1 cellular context compared by ENCODE assay signal in the genomic region with DNA sequence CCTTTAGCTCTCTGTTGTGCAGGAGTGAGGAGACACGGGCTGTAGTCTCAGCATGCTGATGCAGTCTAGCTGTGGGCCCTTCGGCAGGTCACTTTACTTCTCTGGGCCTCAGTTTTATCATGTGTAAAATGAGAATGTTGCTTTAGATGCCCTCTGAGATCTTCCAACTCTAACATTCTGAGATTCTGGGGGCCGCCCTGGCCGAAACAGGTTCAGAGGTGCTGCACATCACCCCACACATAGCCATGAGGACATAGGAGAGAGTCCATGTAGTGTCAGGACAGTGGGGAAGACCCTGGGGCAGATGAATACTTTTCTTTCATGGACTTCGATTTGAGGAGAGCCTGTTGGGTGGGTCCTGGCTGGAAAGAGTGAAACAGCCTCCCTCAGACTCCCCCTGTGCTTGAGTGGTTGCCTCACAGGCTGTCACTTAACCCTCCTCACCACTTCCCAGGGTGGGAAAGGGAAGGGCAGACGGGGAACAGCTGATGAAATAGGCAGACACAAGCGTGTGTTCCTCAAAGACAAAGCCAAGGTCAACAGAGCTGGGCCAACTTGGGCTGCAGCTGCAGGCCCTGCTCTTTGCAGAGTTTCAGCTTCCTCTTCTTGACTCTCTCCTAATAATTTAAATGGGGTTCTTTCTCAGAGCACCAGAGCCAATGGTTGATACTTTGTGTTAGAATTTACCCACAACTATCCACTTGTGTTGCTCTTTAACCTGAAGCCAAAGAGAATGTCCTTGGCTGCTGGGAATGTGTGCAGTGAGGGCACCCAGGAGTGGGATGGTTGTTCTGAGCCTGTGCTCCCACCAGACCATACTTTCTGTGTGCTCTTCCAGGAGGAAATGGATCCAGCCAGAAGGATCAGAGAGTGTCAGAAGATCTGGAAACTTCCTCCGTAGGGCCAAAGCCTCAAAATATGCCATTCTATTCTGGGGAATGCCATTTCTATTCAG.
A peak's percentile ranks its signal among the peaks of the same experiment; 100 is the strongest.
TF ChIP-seq lines count a peak whose summit lies in the region.

No MANE protein-coding gene starts in this region.

TF ChIP-seq in HepG2, 621 proteins besides CTCF, POLR2A, EP300 and RAD21 (continued from another document and continues in another):
- TF ChIP-seq, protein P1, sequence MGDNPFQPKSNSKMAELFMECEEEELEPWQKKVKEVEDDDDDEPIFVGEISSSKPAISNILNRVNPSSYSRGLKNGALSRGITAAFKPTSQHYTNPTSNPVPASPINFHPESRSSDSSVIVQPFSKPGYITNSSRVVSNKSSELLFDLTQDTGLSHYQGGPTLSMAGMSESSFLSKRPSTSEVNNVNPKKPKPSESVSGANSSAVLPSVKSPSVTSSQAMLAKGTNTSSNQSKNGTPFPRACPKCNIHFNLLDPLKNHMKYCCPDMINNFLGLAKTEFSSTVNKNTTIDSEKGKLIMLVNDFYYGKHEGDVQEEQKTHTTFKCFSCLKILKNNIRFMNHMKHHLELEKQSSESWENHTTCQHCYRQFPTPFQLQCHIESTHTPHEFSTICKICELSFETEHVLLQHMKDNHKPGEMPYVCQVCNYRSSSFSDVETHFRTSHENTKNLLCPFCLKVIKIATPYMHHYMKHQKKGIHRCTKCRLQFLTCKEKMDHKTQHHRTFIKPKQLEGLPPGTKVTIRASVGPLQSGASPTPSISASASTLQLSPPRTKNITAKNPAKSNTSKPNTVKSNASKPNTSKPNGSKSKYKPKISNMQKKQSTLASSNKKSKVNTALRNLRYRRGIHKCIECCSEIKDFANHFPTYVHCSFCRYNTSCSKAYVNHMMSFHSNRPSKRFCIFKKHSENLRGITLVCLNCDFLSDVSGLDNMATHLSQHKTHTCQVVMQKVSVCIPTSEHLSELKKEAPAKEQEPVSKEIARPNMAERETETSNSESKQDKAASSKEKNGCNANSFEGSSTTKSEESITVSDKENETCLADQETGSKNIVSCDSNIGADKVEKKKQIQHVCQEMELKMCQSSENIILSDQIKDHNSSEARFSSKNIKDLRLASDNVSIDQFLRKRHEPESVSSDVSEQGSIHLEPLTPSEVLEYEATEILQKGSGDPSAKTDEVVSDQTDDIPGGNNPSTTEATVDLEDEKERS (CRISPR knock-in tag; IDR thresholded peaks at IDR 0.05), result no peak
- TF ChIP-seq RARG (CRISPR knock-in tag; IDR thresholded peaks at IDR 0.05; ENCODE audit: low read depth) (no peak), LCORL (IDR thresholded peaks at IDR 0.05) (no peak), LCORL (CRISPR knock-in tag; IDR thresholded peaks at IDR 0.05) (no peak), TBX2 (CRISPR knock-in tag; IDR thresholded peaks at IDR 0.05; ENCODE audit: borderline replicate concordance) (no peak), CHD2 (IDR thresholded peaks at IDR 0.05; ENCODE audit: low read depth, low read length) (no peak), PAX8 (CRISPR knock-in tag; IDR thresholded peaks at IDR 0.05; ENCODE audit: borderline replicate concordance) (no peak), NFE2L2 (IDR thresholded peaks at IDR 0.05; ENCODE audit: low read length) (no peak), SMARCE1 (IDR thresholded peaks at IDR 0.05; ENCODE audit: borderline replicate concordance) (no peak), ERF (CRISPR knock-in tag; IDR thresholded peaks at IDR 0.05) (no peak), ZNF782 (CRISPR knock-in tag; IDR thresholded peaks at IDR 0.05; ENCODE audit: borderline replicate concordance) (no peak), ZNF468 (CRISPR knock-in tag; IDR thresholded peaks at IDR 0.05) (no peak), SMAD1 (CRISPR knock-in tag; IDR thresholded peaks at IDR 0.05; ENCODE audit: borderline replicate concordance, low read depth) (no peak), KDM4B (CRISPR knock-in tag; IDR thresholded peaks at IDR 0.05) (no peak), ZBTB7A (CRISPR knock-in tag; IDR thresholded peaks at IDR 0.05) (no peak), ELF3 (CRISPR knock-in tag; IDR thresholded peaks at IDR 0.05) (no peak), ZNF737 (CRISPR knock-in tag; IDR thresholded peaks at IDR 0.05; ENCODE audit: borderline replicate concordance) (0 out of 2 replicates have a peak, but pooled peaks have one; percentile 36), ZNF552 (CRISPR knock-in tag; IDR thresholded peaks at IDR 0.05; ENCODE audit: borderline replicate concordance) (no peak)
- TF ChIP-seq, protein P2, sequence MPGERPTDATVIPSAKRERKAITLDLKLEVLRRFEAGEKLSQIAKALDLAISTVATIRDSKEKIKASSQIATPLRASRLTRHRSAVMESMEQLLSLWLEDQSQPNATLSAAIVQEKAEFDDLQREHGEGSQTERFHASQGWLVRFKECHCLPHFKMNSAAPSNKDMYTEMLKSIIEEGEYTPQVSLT (CRISPR knock-in tag; IDR thresholded peaks at IDR 0.05; ENCODE audit: borderline replicate concordance, low read depth), result no peak
- TF ChIP-seq, protein P3, sequence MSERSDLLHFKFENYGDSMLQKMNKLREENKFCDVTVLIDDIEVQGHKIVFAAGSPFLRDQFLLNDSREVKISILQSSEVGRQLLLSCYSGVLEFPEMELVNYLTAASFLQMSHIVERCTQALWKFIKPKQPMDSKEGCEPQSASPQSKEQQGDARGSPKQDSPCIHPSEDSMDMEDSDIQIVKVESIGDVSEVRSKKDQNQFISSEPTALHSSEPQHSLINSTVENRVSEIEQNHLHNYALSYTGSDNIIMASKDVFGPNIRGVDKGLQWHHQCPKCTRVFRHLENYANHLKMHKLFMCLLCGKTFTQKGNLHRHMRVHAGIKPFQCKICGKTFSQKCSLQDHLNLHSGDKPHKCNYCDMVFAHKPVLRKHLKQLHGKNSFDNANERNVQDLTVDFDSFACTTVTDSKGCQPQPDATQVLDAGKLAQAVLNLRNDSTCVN (CRISPR knock-in tag; IDR thresholded peaks at IDR 0.05; ENCODE audit: borderline replicate concordance), result no peak
- TF ChIP-seq, protein P4, sequence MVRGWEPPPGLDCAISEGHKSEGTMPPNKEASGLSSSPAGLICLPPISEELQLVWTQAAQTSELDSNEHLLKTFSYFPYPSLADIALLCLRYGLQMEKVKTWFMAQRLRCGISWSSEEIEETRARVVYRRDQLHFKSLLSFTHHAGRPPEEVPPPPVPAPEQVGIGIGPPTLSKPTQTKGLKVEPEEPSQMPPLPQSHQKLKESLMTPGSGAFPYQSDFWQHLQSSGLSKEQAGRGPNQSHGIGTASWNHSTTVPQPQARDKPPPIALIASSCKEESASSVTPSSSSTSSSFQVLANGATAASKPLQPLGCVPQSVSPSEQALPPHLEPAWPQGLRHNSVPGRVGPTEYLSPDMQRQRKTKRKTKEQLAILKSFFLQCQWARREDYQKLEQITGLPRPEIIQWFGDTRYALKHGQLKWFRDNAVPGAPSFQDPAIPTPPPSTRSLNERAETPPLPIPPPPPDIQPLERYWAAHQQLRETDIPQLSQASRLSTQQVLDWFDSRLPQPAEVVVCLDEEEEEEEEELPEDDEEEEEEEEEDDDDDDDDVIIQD (CRISPR knock-in tag; IDR thresholded peaks at IDR 0.05; ENCODE audit: low read depth), result no peak
- TF ChIP-seq, protein P5, sequence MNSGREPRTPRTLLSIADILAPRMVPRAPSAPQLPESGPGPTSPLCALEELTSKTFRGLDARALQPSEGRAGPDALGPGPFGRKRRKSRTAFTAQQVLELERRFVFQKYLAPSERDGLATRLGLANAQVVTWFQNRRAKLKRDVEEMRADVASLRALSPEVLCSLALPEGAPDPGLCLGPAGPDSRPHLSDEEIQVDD (CRISPR knock-in tag; IDR thresholded peaks at IDR 0.05; ENCODE audit: borderline replicate concordance), result no peak
- TF ChIP-seq, protein P6, sequence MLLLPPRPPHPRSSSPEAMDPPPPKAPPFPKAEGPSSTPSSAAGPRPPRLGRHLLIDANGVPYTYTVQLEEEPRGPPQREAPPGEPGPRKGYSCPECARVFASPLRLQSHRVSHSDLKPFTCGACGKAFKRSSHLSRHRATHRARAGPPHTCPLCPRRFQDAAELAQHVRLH (CRISPR knock-in tag; IDR thresholded peaks at IDR 0.05; ENCODE audit: borderline replicate concordance, low read depth), result no peak
- TF ChIP-seq, protein P7, sequence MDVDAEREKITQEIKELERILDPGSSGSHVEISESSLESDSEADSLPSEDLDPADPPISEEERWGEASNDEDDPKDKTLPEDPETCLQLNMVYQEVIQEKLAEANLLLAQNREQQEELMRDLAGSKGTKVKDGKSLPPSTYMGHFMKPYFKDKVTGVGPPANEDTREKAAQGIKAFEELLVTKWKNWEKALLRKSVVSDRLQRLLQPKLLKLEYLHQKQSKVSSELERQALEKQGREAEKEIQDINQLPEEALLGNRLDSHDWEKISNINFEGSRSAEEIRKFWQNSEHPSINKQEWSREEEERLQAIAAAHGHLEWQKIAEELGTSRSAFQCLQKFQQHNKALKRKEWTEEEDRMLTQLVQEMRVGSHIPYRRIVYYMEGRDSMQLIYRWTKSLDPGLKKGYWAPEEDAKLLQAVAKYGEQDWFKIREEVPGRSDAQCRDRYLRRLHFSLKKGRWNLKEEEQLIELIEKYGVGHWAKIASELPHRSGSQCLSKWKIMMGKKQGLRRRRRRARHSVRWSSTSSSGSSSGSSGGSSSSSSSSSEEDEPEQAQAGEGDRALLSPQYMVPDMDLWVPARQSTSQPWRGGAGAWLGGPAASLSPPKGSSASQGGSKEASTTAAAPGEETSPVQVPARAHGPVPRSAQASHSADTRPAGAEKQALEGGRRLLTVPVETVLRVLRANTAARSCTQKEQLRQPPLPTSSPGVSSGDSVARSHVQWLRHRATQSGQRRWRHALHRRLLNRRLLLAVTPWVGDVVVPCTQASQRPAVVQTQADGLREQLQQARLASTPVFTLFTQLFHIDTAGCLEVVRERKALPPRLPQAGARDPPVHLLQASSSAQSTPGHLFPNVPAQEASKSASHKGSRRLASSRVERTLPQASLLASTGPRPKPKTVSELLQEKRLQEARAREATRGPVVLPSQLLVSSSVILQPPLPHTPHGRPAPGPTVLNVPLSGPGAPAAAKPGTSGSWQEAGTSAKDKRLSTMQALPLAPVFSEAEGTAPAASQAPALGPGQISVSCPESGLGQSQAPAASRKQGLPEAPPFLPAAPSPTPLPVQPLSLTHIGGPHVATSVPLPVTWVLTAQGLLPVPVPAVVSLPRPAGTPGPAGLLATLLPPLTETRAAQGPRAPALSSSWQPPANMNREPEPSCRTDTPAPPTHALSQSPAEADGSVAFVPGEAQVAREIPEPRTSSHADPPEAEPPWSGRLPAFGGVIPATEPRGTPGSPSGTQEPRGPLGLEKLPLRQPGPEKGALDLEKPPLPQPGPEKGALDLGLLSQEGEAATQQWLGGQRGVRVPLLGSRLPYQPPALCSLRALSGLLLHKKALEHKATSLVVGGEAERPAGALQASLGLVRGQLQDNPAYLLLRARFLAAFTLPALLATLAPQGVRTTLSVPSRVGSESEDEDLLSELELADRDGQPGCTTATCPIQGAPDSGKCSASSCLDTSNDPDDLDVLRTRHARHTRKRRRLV (CRISPR knock-in tag; IDR thresholded peaks at IDR 0.05), result no peak
- TF ChIP-seq, protein P8, sequence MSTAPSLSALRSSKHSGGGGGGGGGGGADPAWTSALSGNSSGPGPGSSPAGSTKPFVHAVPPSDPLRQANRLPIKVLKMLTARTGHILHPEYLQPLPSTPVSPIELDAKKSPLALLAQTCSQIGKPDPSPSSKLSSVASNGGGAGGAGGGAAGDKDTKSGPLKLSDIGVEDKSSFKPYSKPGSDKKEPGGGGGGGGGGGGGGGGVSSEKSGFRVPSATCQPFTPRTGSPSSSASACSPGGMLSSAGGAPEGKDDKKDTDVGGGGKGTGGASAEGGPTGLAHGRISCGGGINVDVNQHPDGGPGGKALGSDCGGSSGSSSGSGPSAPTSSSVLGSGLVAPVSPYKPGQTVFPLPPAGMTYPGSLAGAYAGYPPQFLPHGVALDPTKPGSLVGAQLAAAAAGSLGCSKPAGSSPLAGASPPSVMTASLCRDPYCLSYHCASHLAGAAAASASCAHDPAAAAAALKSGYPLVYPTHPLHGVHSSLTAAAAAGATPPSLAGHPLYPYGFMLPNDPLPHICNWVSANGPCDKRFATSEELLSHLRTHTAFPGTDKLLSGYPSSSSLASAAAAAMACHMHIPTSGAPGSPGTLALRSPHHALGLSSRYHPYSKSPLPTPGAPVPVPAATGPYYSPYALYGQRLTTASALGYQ (CRISPR knock-in tag; IDR thresholded peaks at IDR 0.05), result no peak
- TF ChIP-seq, protein P9, sequence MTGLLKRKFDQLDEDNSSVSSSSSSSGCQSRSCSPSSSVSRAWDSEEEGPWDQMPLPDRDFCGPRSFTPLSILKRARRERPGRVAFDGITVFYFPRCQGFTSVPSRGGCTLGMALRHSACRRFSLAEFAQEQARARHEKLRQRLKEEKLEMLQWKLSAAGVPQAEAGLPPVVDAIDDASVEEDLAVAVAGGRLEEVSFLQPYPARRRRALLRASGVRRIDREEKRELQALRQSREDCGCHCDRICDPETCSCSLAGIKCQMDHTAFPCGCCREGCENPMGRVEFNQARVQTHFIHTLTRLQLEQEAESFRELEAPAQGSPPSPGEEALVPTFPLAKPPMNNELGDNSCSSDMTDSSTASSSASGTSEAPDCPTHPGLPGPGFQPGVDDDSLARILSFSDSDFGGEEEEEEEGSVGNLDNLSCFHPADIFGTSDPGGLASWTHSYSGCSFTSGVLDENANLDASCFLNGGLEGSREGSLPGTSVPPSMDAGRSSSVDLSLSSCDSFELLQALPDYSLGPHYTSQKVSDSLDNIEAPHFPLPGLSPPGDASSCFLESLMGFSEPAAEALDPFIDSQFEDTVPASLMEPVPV (CRISPR knock-in tag; IDR thresholded peaks at IDR 0.05), result no peak
- TF ChIP-seq, protein P10, sequence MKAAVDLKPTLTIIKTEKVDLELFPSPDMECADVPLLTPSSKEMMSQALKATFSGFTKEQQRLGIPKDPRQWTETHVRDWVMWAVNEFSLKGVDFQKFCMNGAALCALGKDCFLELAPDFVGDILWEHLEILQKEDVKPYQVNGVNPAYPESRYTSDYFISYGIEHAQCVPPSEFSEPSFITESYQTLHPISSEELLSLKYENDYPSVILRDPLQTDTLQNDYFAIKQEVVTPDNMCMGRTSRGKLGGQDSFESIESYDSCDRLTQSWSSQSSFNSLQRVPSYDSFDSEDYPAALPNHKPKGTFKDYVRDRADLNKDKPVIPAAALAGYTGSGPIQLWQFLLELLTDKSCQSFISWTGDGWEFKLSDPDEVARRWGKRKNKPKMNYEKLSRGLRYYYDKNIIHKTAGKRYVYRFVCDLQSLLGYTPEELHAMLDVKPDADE (CRISPR knock-in tag; IDR thresholded peaks at IDR 0.05), result no peak
- TF ChIP-seq, protein P11, sequence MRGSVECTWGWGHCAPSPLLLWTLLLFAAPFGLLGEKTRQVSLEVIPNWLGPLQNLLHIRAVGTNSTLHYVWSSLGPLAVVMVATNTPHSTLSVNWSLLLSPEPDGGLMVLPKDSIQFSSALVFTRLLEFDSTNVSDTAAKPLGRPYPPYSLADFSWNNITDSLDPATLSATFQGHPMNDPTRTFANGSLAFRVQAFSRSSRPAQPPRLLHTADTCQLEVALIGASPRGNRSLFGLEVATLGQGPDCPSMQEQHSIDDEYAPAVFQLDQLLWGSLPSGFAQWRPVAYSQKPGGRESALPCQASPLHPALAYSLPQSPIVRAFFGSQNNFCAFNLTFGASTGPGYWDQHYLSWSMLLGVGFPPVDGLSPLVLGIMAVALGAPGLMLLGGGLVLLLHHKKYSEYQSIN (CRISPR knock-in tag; IDR thresholded peaks at IDR 0.05; ENCODE audit: borderline replicate concordance), result no peak
- TF ChIP-seq, protein P12, sequence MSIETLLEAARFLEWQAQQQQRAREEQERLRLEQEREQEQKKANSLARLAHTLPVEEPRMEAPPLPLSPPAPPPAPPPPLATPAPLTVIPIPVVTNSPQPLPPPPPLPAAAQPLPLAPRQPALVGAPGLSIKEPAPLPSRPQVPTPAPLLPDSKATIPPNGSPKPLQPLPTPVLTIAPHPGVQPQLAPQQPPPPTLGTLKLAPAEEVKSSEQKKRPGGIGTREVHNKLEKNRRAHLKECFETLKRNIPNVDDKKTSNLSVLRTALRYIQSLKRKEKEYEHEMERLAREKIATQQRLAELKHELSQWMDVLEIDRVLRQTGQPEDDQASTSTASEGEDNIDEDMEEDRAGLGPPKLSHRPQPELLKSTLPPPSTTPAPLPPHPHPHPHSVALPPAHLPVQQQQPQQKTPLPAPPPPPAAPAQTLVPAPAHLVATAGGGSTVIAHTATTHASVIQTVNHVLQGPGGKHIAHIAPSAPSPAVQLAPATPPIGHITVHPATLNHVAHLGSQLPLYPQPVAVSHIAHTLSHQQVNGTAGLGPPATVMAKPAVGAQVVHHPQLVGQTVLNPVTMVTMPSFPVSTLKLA (IDR thresholded peaks at IDR 0.05), result no peak
